In genomic region chr11:74581954-74582547, GRCh38 we compare ENCODE assay signal across 19 cellular contexts.
"Had no signal": no experiment of that assay in that cellular context is flagged by ENCODE, and none has a peak within 500 bp of the region (broad histone marks: within the 10 kb centered on the region; RNA-seq: fewer than 3 reads in every experiment).

No MANE protein-coding gene starts in this region.

- H3K36me3 Mint-ChIP-seq: activated naive CD8-positive, alpha-beta T cell treated with anti-CD3 and anti-CD28 coated beads for 36 hours; brain; stimulated activated naive B cell treated with anti-CD40 and anti-IgM and Interleukin-4, amounts not matched to agents 10 μg/mL and 1 μg/mL and 100 μg/mL, for 72 hours had no signal

- H3K9me3 Mint-ChIP-seq: activated B cell treated with CpG ODN at 0.5 μM for 24 hours; activated naive CD8-positive, alpha-beta T cell treated with anti-CD3 and anti-CD28 coated beads for 36 hours; activated T-cell treated with anti-CD3 and anti-CD28 coated beads, Interleukin-2, amount 50 U/mL, for 72 hours; central memory CD8-positive, alpha-beta T cell; effector memory CD8-positive, alpha-beta T cell; stimulated activated naive B cell treated with anti-CD40 and anti-IgM and Interleukin-4, amounts not matched to agents 10 μg/mL and 1 μg/mL and 100 μg/mL, for 72 hours had no signal

- H3K4me3 ChIP-seq: thyroid gland had no signal

- H3K4me3 Mint-ChIP-seq: activated B cell treated with CpG ODN at 0.5 μM for 24 hours; activated CD8-positive, alpha-beta T cell treated with anti-CD3 and anti-CD28 coated beads, Interleukin-2, amount 10 ng/mL, durations not matched to agents 7 days and 5 days; activated naive CD8-positive, alpha-beta T cell treated with anti-CD3 and anti-CD28 coated beads for 36 hours; activated T-cell treated with anti-CD3 and anti-CD28 coated beads, Interleukin-2, amount 50 U/mL, for 72 hours; brain; central memory CD8-positive, alpha-beta T cell; effector memory CD8-positive, alpha-beta T cell; stimulated activated naive B cell treated with anti-CD40 and anti-IgM and Interleukin-4, amounts not matched to agents 10 μg/mL and 1 μg/mL and 100 μg/mL, for 72 hours had no signal

- H3K9me3 ChIP-seq: thyroid gland had no signal

- H3K27ac Mint-ChIP-seq: activated B cell treated with CpG ODN at 0.5 μM for 24 hours; activated CD8-positive, alpha-beta T cell treated with anti-CD3 and anti-CD28 coated beads, Interleukin-2, amount 10 ng/mL, durations not matched to agents 7 days and 5 days; activated naive CD8-positive, alpha-beta T cell treated with anti-CD3 and anti-CD28 coated beads for 36 hours; activated T-cell treated with anti-CD3 and anti-CD28 coated beads, Interleukin-2, amount 50 U/mL, for 72 hours; brain; effector memory CD8-positive, alpha-beta T cell had no signal

- H3K27me3 ChIP-seq: thyroid gland had no signal

- H3K27ac ChIP-seq: thyroid gland had no signal

- H3K27me3 Mint-ChIP-seq: activated B cell treated with CpG ODN at 0.5 μM for 24 hours; activated naive CD8-positive, alpha-beta T cell treated with anti-CD3 and anti-CD28 coated beads for 36 hours; central memory CD8-positive, alpha-beta T cell; effector memory CD8-positive, alpha-beta T cell; stimulated activated naive B cell treated with anti-CD40 and anti-IgM and Interleukin-4, amounts not matched to agents 10 μg/mL and 1 μg/mL and 100 μg/mL, for 72 hours had no signal

- H3K4me1 ChIP-seq: thyroid gland had no signal

- H3K4me1 Mint-ChIP-seq: activated naive CD8-positive, alpha-beta T cell treated with anti-CD3 and anti-CD28 coated beads for 36 hours; central memory CD8-positive, alpha-beta T cell had no signal

- DNase-seq: activated B cell treated with CpG ODN at 0.5 μM for 24 hours; activated CD4-positive, alpha-beta T cell treated with anti-CD3 and anti-CD28 coated beads for 48 hours; activated CD8-positive, alpha-beta memory T cell treated with anti-CD3 and anti-CD28 coated beads, Interleukin-2, amount 50 U/mL, for 4 hours; activated CD8-positive, alpha-beta T cell treated with anti-CD3 and anti-CD28 coated beads, Interleukin-2, amount 10 ng/mL, durations not matched to agents 7 days and 5 days; activated gamma-delta T cell treated with Interleukin-2 at 50 U/mL for 16 hours; activated naive CD8-positive, alpha-beta T cell treated with anti-CD3 and anti-CD28 coated beads for 36 hours; activated T-cell treated with anti-CD3 and anti-CD28 coated beads, Interleukin-2, amount 50 U/mL, for 72 hours; amygdala; dermis blood vessel endothelial cell; effector memory CD8-positive, alpha-beta T cell; head of caudate nucleus; left ventricle myocardium superior; mesendoderm; stimulated activated CD4-positive, alpha-beta T cell treated with anti-CD3 and anti-CD28 coated beads, Interleukin-2, amount 100 ng/mL, for 48 hours; stimulated activated naive B cell treated with anti-CD40 and anti-IgM and Interleukin-4, amounts not matched to agents 10 μg/mL and 1 μg/mL and 100 μg/mL, for 72 hours; thyroid gland had no signal

- H3K36me3 ChIP-seq: thyroid gland had no signal

- FAIRE-seq: TTC549 had no signal
